In the genomic region with DNA sequence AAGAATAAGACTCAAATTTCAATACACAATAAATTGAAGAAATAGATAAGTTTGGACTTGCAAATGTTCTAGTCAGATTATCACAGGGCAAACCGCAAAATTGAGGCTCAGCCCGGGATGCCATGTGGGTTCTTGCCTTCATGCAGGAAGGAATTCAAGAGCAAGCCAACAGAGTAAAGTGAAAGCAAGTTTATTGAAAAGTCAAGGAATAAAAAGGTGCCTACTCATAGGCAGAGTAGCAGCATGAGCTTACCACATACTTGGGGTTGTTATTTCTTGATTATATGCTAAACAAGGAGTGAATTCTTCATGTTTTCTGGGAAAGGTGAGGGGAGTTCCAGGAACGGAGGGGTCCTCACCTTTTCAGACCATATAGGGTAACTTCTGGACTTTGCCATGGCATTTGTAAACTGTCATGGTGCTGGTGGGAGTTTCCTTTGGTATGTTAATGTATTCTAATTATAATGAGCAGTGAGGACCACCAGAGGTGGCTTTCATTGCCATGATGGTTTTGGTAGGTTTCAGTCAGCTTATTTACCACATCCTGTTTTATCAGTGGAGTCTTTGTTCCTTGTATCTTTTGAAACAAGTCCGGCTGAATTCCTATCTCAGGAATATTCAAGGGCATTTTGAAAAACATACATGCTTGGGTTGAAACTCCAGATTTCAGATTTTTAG, we compare ENCODE assay signal across 19 cellular contexts. TPM values are rescaled to one million over a fixed set of nuclear protein-coding genes. Genes with fewer than 3 reads are reported as not detected.
DNase-seq lines count a peak whose midpoint lies in the region; ATAC-seq and TF ChIP-seq lines count a peak whose summit lies in the region.
"Had no signal": no experiment of that assay in that cellular context is flagged by ENCODE, and none has a peak within 500 bp of the region (broad histone marks: within the 10 kb centered on the region; RNA-seq: fewer than 3 reads in every experiment).

No MANE protein-coding gene starts in this region.

- no peaks in the 10 kb centered on the region for H3K36me3 Mint-ChIP-seq in Calu3 (ENCODE audit: insufficient read depth, unreplicated experiment)

- peak; percentile 1 to 10 for DNase-seq in stimulated activated naive CD8-positive, alpha-beta T cell treated with anti-CD3 and anti-CD28 coated beads, Interleukin-15, amount 100 ng/mL, for 72 hours
- no peak for DNase-seq in stimulated activated naive CD8-positive, alpha-beta T cell treated with anti-CD3 and anti-CD28 coated beads, Interleukin-15, Interleukin-2, amounts not matched to agents 100 U/mL and 50 U/mL, for 24 hours
- DNase-seq in SK-N-MC (ENCODE audit: low read depth, low spot score) (no peak), breast epithelium (ENCODE audit: low spot score in 2 of 2) (peak in 1 of 2 donors; percentile 56), Calu3 (no peak), right lobe of liver (no peak)
- no peak for DNase-seq in stimulated activated CD4-positive, alpha-beta T cell treated with anti-CD3 and anti-CD28 coated beads, Interleukin-12 subunit alpha, Interleukin-12 subunit beta, amount 100 ng/mL, for 4 hours
- DNase-seq in effector memory CD4-positive, alpha-beta T cell, result no peak
- DNase-seq: COR-L47, NCI-H1436, NCI-H2029, NCI-H2171, NCI-H446 treated with DMSO at 0.1 percent for 48 hours, NCI-H748 treated with DMSO at 0.1 percent for 48 hours had no signal

- peak; percentile 73 for ATAC-seq in stimulated activated naive CD8-positive, alpha-beta T cell treated with anti-CD3 and anti-CD28 coated beads, Interleukin-15, amount 100 ng/mL, for 72 hours
- ATAC-seq in stimulated activated naive CD8-positive, alpha-beta T cell treated with anti-CD3 and anti-CD28 coated beads, Interleukin-15, Interleukin-2, amounts not matched to agents 100 U/mL and 50 U/mL, for 24 hours, result no peak
- no peak for ATAC-seq in right lobe of liver

- H3K9me3 ChIP-seq in SK-N-MC (ENCODE audit: low read depth, low read length), result no peaks in the 10 kb centered on the region
- H3K9me3 ChIP-seq in breast epithelium, result no peaks in the 10 kb centered on the region
- no peaks in the 10 kb centered on the region for H3K9me3 ChIP-seq in effector memory CD4-positive, alpha-beta T cell (ENCODE audit: control insufficient read depth, low read length)
- H3K9me3 ChIP-seq in right lobe of liver, result no peaks in the 10 kb centered on the region
- H3K9me3 ChIP-seq: BLaER1 treated with 17β-estradiol and CSF1 and Interleukin-3, amounts not matched to agents 10 nM and 100 nM; HAP-1; SJCRH30 had no signal

- H3K27me3 ChIP-seq in breast epithelium (no peaks in the 10 kb centered on the region), right lobe of liver (no peaks in the 10 kb centered on the region)
- H3K27me3 ChIP-seq in effector memory CD4-positive, alpha-beta T cell (replicated peaks; ENCODE audit: control insufficient read depth, insufficient read depth, low read length, poor library complexity, severe bottlenecking), result no peaks in the 10 kb centered on the region
- H3K27me3 ChIP-seq: BLaER1 treated with 17β-estradiol and CSF1 and Interleukin-3, amounts not matched to agents 10 nM and 100 nM; SJCRH30 had no signal

- no peaks in the 10 kb centered on the region for H3K27me3 Mint-ChIP-seq in stimulated activated naive CD8-positive, alpha-beta T cell treated with anti-CD3 and anti-CD28 coated beads, Interleukin-15, amount 100 ng/mL, for 72 hours
- H3K27me3 Mint-ChIP-seq in Calu3 (ENCODE audit: unreplicated experiment), result no peaks in the 10 kb centered on the region

- peaks cover 6% of the 10 kb centered on the region for H3K4me1 Mint-ChIP-seq in stimulated activated naive CD8-positive, alpha-beta T cell treated with anti-CD3 and anti-CD28 coated beads, Interleukin-15, amount 100 ng/mL, for 72 hours
- H3K4me1 Mint-ChIP-seq in Calu3 (ENCODE audit: low read depth, unreplicated experiment), result no peaks in the 10 kb centered on the region

- H3K27ac Mint-ChIP-seq in stimulated activated naive CD8-positive, alpha-beta T cell treated with anti-CD3 and anti-CD28 coated beads, Interleukin-15, amount 100 ng/mL, for 72 hours, result no peak overlapping the region
- H3K27ac Mint-ChIP-seq in Calu3 (ENCODE audit: unreplicated experiment), result no peak overlapping the region

- TF ChIP-seq POLR2A in breast epithelium (IDR thresholded peaks at IDR 0.05) (no peak), right lobe of liver (IDR thresholded peaks at IDR 0.05) (no peak)

- no peaks in the 10 kb centered on the region for H3K4me1 ChIP-seq in breast epithelium
- H3K4me1 ChIP-seq in effector memory CD4-positive, alpha-beta T cell (ENCODE audit: control insufficient read depth, insufficient read depth, low read length, poor library complexity, severe bottlenecking), result no peaks in the 10 kb centered on the region
- no peaks in the 10 kb centered on the region for H3K4me1 ChIP-seq in right lobe of liver
- H3K4me1 ChIP-seq: HAP-1, SJCRH30 had no signal

- CTCF ChIA-PET in Calu3 (lab: Charles Lee), result no interaction called here

- H3K36me3 ChIP-seq in SK-N-MC (ENCODE audit: insufficient read depth, low read length), result no peaks in the 10 kb centered on the region
- H3K36me3 ChIP-seq in breast epithelium, result no peaks in the 10 kb centered on the region
- H3K36me3 ChIP-seq in effector memory CD4-positive, alpha-beta T cell (ENCODE audit: control insufficient read depth, insufficient read depth, low read length), result no peaks in the 10 kb centered on the region
- H3K36me3 ChIP-seq in right lobe of liver, result no peaks in the 10 kb centered on the region
- H3K36me3 ChIP-seq: BLaER1 treated with 17β-estradiol and CSF1 and Interleukin-3, amounts not matched to agents 10 nM and 100 nM; HAP-1; SJCRH30 had no signal

- H3K4me3 ChIP-seq in SK-N-MC, result no peak overlapping the region
- H3K4me3 ChIP-seq in breast epithelium, result no peak overlapping the region
- no peak overlapping the region for H3K4me3 ChIP-seq in effector memory CD4-positive, alpha-beta T cell (ENCODE audit: insufficient read depth, low read depth, low read length, poor library complexity, severe bottlenecking)
- H3K4me3 ChIP-seq in right lobe of liver, result no peak overlapping the region
- H3K4me3 ChIP-seq: BLaER1 treated with 17β-estradiol and CSF1 and Interleukin-3, amounts not matched to agents 10 nM and 100 nM; HAP-1; SJCRH30 had no signal

- H3K9ac ChIP-seq in SK-N-MC (ENCODE audit: insufficient read length), result no peak overlapping the region
- H3K9ac ChIP-seq: BLaER1 treated with 17β-estradiol and CSF1 and Interleukin-3, amounts not matched to agents 10 nM and 100 nM had no signal

- 34% methylated on average over 4 of the region's 4 CpGs for WGBS in right lobe of liver (ENCODE audit: insufficient coverage, low coverage, low lambda C conversion rate, missing lambda C conversion rate)

- no TSS peak for BruUV-seq in Calu3 (replicated peaks; lab: Mats Ljungman, UMichigan)

- H3K27ac ChIP-seq in SK-N-MC (0 out of 2 replicates have a peak overlapping the region, but pooled peaks have one; percentile 9), breast epithelium (peak overlapping the region; percentile 40 to 69), right lobe of liver (no peak overlapping the region)
- no peak overlapping the region for H3K27ac ChIP-seq in effector memory CD4-positive, alpha-beta T cell (ENCODE audit: insufficient read depth, low read length, poor library complexity, severe bottlenecking)
- H3K27ac ChIP-seq: BLaER1 treated with 17β-estradiol and CSF1 and Interleukin-3, amounts not matched to agents 10 nM and 100 nM; HL-60; RWPE1; SJCRH30 had no signal

- no peak overlapping the region for H3K4me3 Mint-ChIP-seq in stimulated activated naive CD8-positive, alpha-beta T cell treated with anti-CD3 and anti-CD28 coated beads, Interleukin-15, amount 100 ng/mL, for 72 hours
- no peak overlapping the region for H3K4me3 Mint-ChIP-seq in Calu3 (ENCODE audit: low read depth, unreplicated experiment)

- peaks cover 6 to 10% of the 10 kb centered on the region in 2 donors for H3K9me3 Mint-ChIP-seq in stimulated activated naive CD8-positive, alpha-beta T cell treated with anti-CD3 and anti-CD28 coated beads, Interleukin-15, amount 100 ng/mL, for 72 hours
- peaks cover 21% of the 10 kb centered on the region for H3K9me3 Mint-ChIP-seq in Calu3 (ENCODE audit: low read depth, unreplicated experiment)

- intact Hi-C loops in breast epithelium (cut with DNase I; ENCODE audit: low total_unique reads) (no loop called here), Calu3 (cut with micrococcal nuclease; ENCODE audit: unreplicated experiment) (no loop called here), right lobe of liver (cut with DNase I) (no loop called here)

- TF ChIP-seq CTCF in breast epithelium (IDR thresholded peaks at IDR 0.05) (no peak), Calu3 (IDR thresholded peaks at IDR 0.05; ENCODE audit: unreplicated experiment) (no peak), right lobe of liver (IDR thresholded peaks at IDR 0.05) (no peak)

RNA-seq across cellular contexts. Expression of a gene that starts 2.0 kb away (rescaled TPM):
- total RNA-seq in breast epithelium (under 1 TPM in 1 of 3 donors, not detected in 2; 0.44 TPM), Calu3 (2022) (not detected in 2 replicates), right lobe of liver (not detected)
- total RNA-seq: SJCRH30 had no signal

RNA-seq across cellular contexts. Expression of a gene that starts 14.4 kb away (rescaled TPM):
- total RNA-seq in breast epithelium (1 to 10 TPM in 1 of 3 donors, under 1 TPM in 1, not detected in 1; 0.73 to 1.3 TPM), Calu3 (2022) (not detected in 2 replicates), right lobe of liver (not detected)
- total RNA-seq: SJCRH30 had no signal

RNA-seq across cellular contexts. Expression of a gene that starts 38.4 kb away (rescaled TPM):
- total RNA-seq in breast epithelium (not detected), Calu3 (2022) (not detected in 2 replicates), right lobe of liver (not detected)
- total RNA-seq: SJCRH30 had no signal

RNA-seq across cellular contexts. Expression of a gene that starts 43.0 kb away (rescaled TPM):
- total RNA-seq in breast epithelium (not detected), Calu3 (2022) (not detected in 2 replicates), right lobe of liver (not detected)
- total RNA-seq: SJCRH30 had no signal

RNA-seq across cellular contexts. Expression of a gene that starts 50.4 kb away (rescaled TPM):
- total RNA-seq in breast epithelium (under 1 TPM in 2 of 3 donors, not detected in 1; 0.44 to 0.66 TPM), Calu3 (2022) (not detected in 2 replicates), right lobe of liver (not detected)
- total RNA-seq: SJCRH30 had no signal

Comparison
In these comparisons a context has a peak if more than half of its experiments do, and no peak if none do; other contexts are left out.
1. DNase-seq: peak in stimulated activated naive CD8-positive, alpha-beta T cell treated with anti-CD3 and anti-CD28 coated beads, Interleukin-15, amount 100 ng/mL, for 72 hours (2 of 2); none in stimulated activated naive CD8-positive, alpha-beta T cell treated with anti-CD3 and anti-CD28 coated beads, Interleukin-15, Interleukin-2, amounts not matched to agents 100 U/mL and 50 U/mL, for 24 hours (single experiment), SK-N-MC (single experiment), stimulated activated CD4-positive, alpha-beta T cell treated with anti-CD3 and anti-CD28 coated beads, Interleukin-12 subunit alpha, Interleukin-12 subunit beta, amount 100 ng/mL, for 4 hours (single experiment), Calu3 (single experiment), effector memory CD4-positive, alpha-beta T cell (0 of 3) and right lobe of liver (0 of 3).
2. H3K27ac ChIP-seq: peak in SK-N-MC (single experiment) and breast epithelium (2 of 2); none in effector memory CD4-positive, alpha-beta T cell (single experiment) and right lobe of liver (0 of 3).